Comparison of ENCODE assay signal across 17 cellular contexts in the genomic region with DNA sequence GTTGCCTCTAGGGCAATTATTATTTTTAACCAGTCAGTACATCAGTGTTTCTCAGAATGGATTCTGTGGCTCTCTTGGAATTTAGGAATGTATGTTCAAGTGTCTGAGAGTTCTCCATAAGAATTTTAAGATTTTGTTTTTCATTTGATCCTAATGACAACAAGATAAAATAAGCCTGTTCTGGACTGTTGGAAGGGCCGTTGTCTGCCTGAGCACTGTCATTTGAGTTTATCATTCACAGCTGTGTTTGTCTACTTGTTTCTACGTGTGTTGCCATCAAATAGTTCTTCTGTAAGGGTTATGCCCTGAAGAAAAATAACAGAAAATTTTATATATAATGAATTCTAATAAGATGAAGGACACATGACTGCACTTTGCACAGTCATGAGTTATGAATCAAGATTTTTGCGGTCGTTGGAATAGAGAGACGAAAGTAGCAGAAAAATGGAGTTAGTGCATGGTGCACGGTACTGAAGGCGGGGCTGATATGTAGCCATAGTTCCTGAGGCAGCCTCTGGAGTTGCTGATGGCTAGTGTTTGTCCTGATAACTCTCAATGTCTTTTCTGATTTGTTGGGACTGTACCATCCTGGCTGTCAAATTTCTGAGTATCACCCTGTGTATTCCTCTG.
A peak's percentile ranks its signal among the peaks of the same experiment; 100 is the strongest.
DNase-seq lines count a peak whose midpoint lies in the region; ATAC-seq and TF ChIP-seq lines count a peak whose summit lies in the region.
"Had no signal": no experiment of that assay in that cellular context is flagged by ENCODE, and none has a peak within 500 bp of the region (broad histone marks: within the 10 kb centered on the region; RNA-seq: fewer than 3 reads in every experiment).

No MANE protein-coding gene starts in this region.

- H3K9me3 ChIP-seq in body of pancreas: no peaks in the 10 kb centered on the region
- H3K9me3 ChIP-seq: A549; BLaER1 treated with 17β-estradiol and CSF1 and Interleukin-3, amounts not matched to agents 10 nM and 100 nM had no signal

- H3K27me3 ChIP-seq in body of pancreas: no peaks in the 10 kb centered on the region
- H3K27me3 ChIP-seq: BLaER1 treated with 17β-estradiol and CSF1 and Interleukin-3, amounts not matched to agents 10 nM and 100 nM had no signal

- no peak for TF ChIP-seq POLR2A in body of pancreas (IDR thresholded peaks at IDR 0.05)

- no peaks in the 10 kb centered on the region for H3K36me3 ChIP-seq in body of pancreas (replicated peaks in 1 of 2; ENCODE audit: insufficient read depth in 1 of 2, low read depth in 2 of 2)
- H3K36me3 ChIP-seq: BLaER1 treated with 17β-estradiol and CSF1 and Interleukin-3, amounts not matched to agents 10 nM and 100 nM had no signal

- H3K4me1 Mint-ChIP-seq in activated T-cell treated with anti-CD3 and anti-CD28 coated beads, Interleukin-2, amount 50 U/mL, for 4 hours (ENCODE audit: low read depth): no peaks in the 10 kb centered on the region
- H3K4me1 Mint-ChIP-seq: CD8-positive, alpha-beta memory T cell had no signal

- intact Hi-C loops in body of pancreas (cut with DNase I): no loop called here

- H3K4me3 Mint-ChIP-seq in activated T-cell treated with anti-CD3 and anti-CD28 coated beads, Interleukin-2, amount 50 U/mL, for 4 hours: no peak overlapping the region
- H3K4me3 Mint-ChIP-seq: CD8-positive, alpha-beta memory T cell had no signal

- TF ChIP-seq CTCF in retinal pigment epithelial cell (conservative IDR thresholded peaks at IDR 0.05; ENCODE audit: low read depth, low read length) (no peak), body of pancreas (IDR thresholded peaks at IDR 0.05) (no peak)

- DNase-seq in EH (ENCODE audit: low read depth): peak; percentile 67
- DNase-seq in SK-MEL-5 (ENCODE audit: low read depth, low spot score): peak; percentile 62
- DNase-seq in epidermal melanocyte (ENCODE audit: insufficient read length, low spot score): peak; percentile 45
- peak; percentile 62 for DNase-seq in retinal pigment epithelial cell (ENCODE audit: low read depth)
- no peak for DNase-seq in SK-N-DZ (ENCODE audit: low spot score)
- no peak for DNase-seq in activated T-cell treated with anti-CD3 and anti-CD28 coated beads, Interleukin-2, amount 50 U/mL, for 4 hours
- no peak for DNase-seq in body of pancreas
- DNase-seq: CD8-positive, alpha-beta memory T cell; DND-41; GF-D8; NCI-H1105; NCI-H1694; RPMI8226; SHP77 treated with DMSO at 0.1 percent for 48 hours had no signal

- H3K27me3 Mint-ChIP-seq in activated T-cell treated with anti-CD3 and anti-CD28 coated beads, Interleukin-2, amount 50 U/mL, for 4 hours (ENCODE audit: low read depth): peaks cover 24% of the 10 kb centered on the region

- peaks cover 24% of the 10 kb centered on the region for H3K4me1 ChIP-seq in body of pancreas

- H3K27ac ChIP-seq in body of pancreas: no peak overlapping the region
- H3K27ac ChIP-seq: A549; BLaER1 treated with 17β-estradiol and CSF1 and Interleukin-3, amounts not matched to agents 10 nM and 100 nM had no signal

- no peak for ATAC-seq in activated T-cell treated with anti-CD3 and anti-CD28 coated beads, Interleukin-2, amount 50 U/mL, for 4 hours
- no peak for ATAC-seq in body of pancreas
- ATAC-seq: A549, K562 had no signal

- H3K9me3 Mint-ChIP-seq in activated T-cell treated with anti-CD3 and anti-CD28 coated beads, Interleukin-2, amount 50 U/mL, for 4 hours: no peaks in the 10 kb centered on the region

- H3K4me3 ChIP-seq in retinal pigment epithelial cell (ENCODE audit: low read length) (no peak overlapping the region), body of pancreas (no peak overlapping the region)
- H3K4me3 ChIP-seq: A549; BLaER1 treated with 17β-estradiol and CSF1 and Interleukin-3, amounts not matched to agents 10 nM and 100 nM; K562 had no signal

- no peaks in the 10 kb centered on the region for H3K36me3 Mint-ChIP-seq in activated T-cell treated with anti-CD3 and anti-CD28 coated beads, Interleukin-2, amount 50 U/mL, for 4 hours (ENCODE audit: insufficient read depth)
- H3K36me3 Mint-ChIP-seq: CD8-positive, alpha-beta memory T cell had no signal

- in situ Hi-C loops in SK-MEL-5 (cut with HindIII; ENCODE audit: low pct_unique_long_range_greater_than_20kb, low sequenced_read_pairs): no loop called here

- WGBS in body of pancreas, 2 donors: 69 to 78% methylated on average over 7 of the region's 7 CpGs

Comparison
In these comparisons a context has a peak if more than half of its experiments do, and no peak if none do; other contexts are left out.
1. DNase-seq: peak in EH (single experiment), SK-MEL-5 (single experiment), epidermal melanocyte (single experiment) and retinal pigment epithelial cell (single experiment); none in SK-N-DZ (single experiment), activated T-cell treated with anti-CD3 and anti-CD28 coated beads, Interleukin-2, amount 50 U/mL, for 4 hours (single experiment) and body of pancreas (0 of 4).